ENCODE assay signal across 8 cellular contexts in the genomic region with DNA sequence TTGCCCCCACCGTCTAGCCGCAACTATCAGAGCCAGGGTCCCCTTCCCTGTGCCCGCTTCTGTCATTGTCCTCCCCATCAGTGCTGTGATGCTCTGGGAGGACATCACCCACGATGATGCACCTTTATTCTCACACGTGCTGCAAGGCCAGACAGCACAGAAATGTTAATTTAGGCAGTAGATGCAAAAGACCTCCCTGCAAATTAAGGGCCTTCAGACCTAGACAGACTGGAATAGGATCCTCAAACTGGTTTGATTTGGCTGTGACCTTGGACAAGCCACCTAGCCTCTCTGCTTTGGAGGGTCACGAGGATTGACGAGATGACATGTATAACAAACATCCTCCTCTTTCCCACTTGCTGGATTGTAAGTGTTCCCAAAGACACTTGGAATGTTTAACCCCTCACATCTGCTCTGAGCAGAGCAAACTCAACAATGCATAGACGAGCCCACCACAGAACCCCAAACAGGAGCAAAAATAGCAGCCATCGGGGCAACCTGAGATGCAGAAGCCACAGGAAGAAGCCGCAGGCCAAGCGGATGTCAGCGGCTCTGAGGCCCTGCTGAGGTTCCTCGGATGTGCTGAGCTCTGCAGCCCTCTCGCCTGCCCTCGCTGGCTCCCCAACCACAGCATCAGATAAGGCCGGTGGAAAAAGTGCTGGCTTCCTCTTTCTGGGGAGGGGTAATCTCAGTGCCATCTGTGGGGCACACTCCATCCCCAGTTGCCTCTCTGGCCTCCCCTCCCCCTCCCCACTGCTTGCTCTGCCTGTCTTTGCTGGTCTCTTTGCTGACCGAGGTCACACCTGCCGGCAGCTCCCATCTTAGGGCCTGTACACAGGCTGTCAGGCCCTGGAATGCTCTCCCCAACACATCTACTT. TPM values are rescaled to one million over a fixed set of nuclear protein-coding genes. Genes with fewer than 3 reads are reported as not detected.
DNase-seq lines count a peak whose midpoint lies in the region; ATAC-seq and FAIRE-seq lines count a peak whose summit lies in the region.

No MANE protein-coding gene starts in this region.

- ATAC-seq in HG03066 (IDR thresholded peaks at IDR 0.05; ENCODE audit: low read depth, unreplicated experiment), result peak; percentile 72

- FAIRE-seq in GM18507 (lab: Jason Lieb, UNC), result peak; percentile 92

- DNase-seq in GM18507 (ENCODE audit: extremely low spot score, insufficient read length, low read depth), result peak; percentile 57
- DNase-seq in T-helper 2 cell, result peak; percentile 27 to 98 (median 67)
- peak; percentile 62 for DNase-seq in amniotic epithelial cell (ENCODE audit: low read depth)
- DNase-seq in stimulated activated CD4-positive, alpha-beta T cell treated with anti-CD3 and anti-CD28 coated beads, Interleukin-4, amount 100 ng/mL, for 24 hours, result peak; percentile 60
- no peak for DNase-seq in NCI-H748 treated with DMSO at 0.1 percent for 48 hours (lab: John Stamatoyannopoulos, UW)
- no peak for DNase-seq in NCI-H2196 treated with DMSO at 0.1 percent for 48 hours (lab: John Stamatoyannopoulos, UW; ENCODE audit: unreplicated experiment)
- no peak for DNase-seq in occipital lobe (lab: John Stamatoyannopoulos, UW)

RNA-seq across cellular contexts. Expression of a gene that starts 35.3 kb away (rescaled TPM):
- total RNA-seq in occipital lobe, result 0.31 TPM

Comparison
In these comparisons a context has a peak if more than half of its experiments do, and no peak if none do; other contexts are left out.
1. DNase-seq: peak in GM18507 (single experiment), T-helper 2 cell (5 of 5), amniotic epithelial cell (single experiment) and stimulated activated CD4-positive, alpha-beta T cell treated with anti-CD3 and anti-CD28 coated beads, Interleukin-4, amount 100 ng/mL, for 24 hours (single experiment); none in NCI-H748 treated with DMSO at 0.1 percent for 48 hours (single experiment), NCI-H2196 treated with DMSO at 0.1 percent for 48 hours (single experiment) and occipital lobe (single experiment).